ENCODE assay signal across 24 cellular contexts in the genomic region with DNA sequence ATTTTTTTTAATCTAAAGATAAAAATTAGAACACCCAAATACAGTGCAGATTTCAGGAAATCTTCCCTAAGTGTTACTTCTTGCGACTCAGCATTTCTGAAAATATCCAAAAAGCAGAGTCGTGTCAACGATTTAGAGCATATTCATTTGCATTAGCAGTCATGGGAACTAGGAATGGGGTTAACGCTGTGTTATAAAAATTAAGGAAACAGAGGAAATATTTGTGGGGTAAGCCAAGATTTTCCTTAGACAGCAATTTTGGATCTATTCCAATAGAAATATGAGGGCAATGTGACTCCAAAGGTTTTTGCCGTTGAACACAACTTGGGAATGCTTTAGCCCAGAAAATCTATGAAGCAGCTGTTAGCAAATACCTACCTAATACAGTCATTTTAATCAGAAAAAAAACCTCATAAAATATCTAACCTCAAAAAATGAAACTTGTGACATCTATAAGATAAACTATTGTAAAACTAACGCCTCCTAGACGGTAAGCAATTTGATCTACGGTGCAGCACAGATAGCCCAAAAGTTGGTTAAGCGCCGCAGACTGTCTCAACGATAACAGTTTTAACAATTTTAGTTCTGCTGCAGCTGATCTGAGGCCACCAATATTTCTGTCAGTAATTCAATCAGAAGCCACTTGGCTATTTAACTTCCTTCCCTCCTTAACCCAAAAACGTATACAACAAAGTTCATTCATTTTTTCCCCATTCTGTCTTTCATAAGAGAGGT. TPM values are rescaled to one million over a fixed set of nuclear protein-coding genes. Genes with fewer than 3 reads are reported as not detected.
DNase-seq lines count a peak whose midpoint lies in the region; ATAC-seq, FAIRE-seq and TF ChIP-seq lines count a peak whose summit lies in the region.
"Had no signal": no experiment of that assay in that cellular context is flagged by ENCODE, and none has a peak within 500 bp of the region (broad histone marks: within the 10 kb centered on the region; RNA-seq: fewer than 3 reads in every experiment).

No MANE protein-coding gene starts in this region.

- H3K27me3 Mint-ChIP-seq in activated naive CD4-positive, alpha-beta T cell treated with anti-CD3 and anti-CD28 coated beads, Interleukin-2, amount 10 ng/mL, durations not matched to agents 7 days and 5 days, result peaks cover 9% of the 10 kb centered on the region

- CTCF ChIA-PET in K562 (lab: Yijun Ruan, JAX; ENCODE audit: low intra/inter-chr PET ratio), result no interaction called here
- CTCF ChIA-PET in activated naive CD4-positive, alpha-beta T cell treated with anti-CD3 and anti-CD28 coated beads, Interleukin-2, amount 10 ng/mL, durations not matched to agents 7 days and 5 days (lab: Charles Lee), result no interaction called here

- H3K4me3 ChIP-seq in AG10803 (ENCODE audit: low read length) (no peak overlapping the region), OCI-LY3 (ENCODE audit: low read length) (0 out of 2 replicates have a peak overlapping the region, but pooled peaks have one; percentile 21), K562 (no peak overlapping the region), fibroblast of villous mesenchyme (ENCODE audit: low read depth, low read length) (no peak overlapping the region)
- H3K4me3 ChIP-seq: thyroid gland had no signal

- H3K4me1 ChIP-seq in OCI-LY3 (ENCODE audit: low read length), result peaks cover 27% of the 10 kb centered on the region
- H3K4me1 ChIP-seq in K562 (replicated peaks in 1 of 2; ENCODE audit: control insufficient read depth in 2 of 2, insufficient read depth in 2 of 2, low read length in 2 of 2), result peaks cover 10 to 31% of the 10 kb centered on the region in 2 experiments; a peak in 3 of 5 replicates
- H3K4me1 ChIP-seq: parathyroid adenoma, thyroid gland had no signal

- TF ChIP-seq POLR2A in K562 (conservative IDR thresholded peaks at IDR 0.05), result no peak

- intact Hi-C loops in K562 (cut with micrococcal nuclease), result no loop called here

- H3K36me3 ChIP-seq in OCI-LY3 (replicated peaks; ENCODE audit: low read depth, low read length), result no peaks in the 10 kb centered on the region
- H3K36me3 ChIP-seq in K562 (ENCODE audit: control insufficient read depth, insufficient read depth, low read length), result no peaks in the 10 kb centered on the region
- H3K36me3 ChIP-seq: thyroid gland had no signal

- no peak overlapping the region for H3K27ac Mint-ChIP-seq in activated naive CD4-positive, alpha-beta T cell treated with anti-CD3 and anti-CD28 coated beads, Interleukin-2, amount 10 ng/mL, durations not matched to agents 7 days and 5 days
- H3K27ac Mint-ChIP-seq: activated CD4-positive, alpha-beta T cell treated with anti-CD3 and anti-CD28 coated beads, Interleukin-2, amount 10 ng/mL, durations not matched to agents 7 days and 5 days; CD4-positive, alpha-beta memory T cell; H9; natural killer cell; stimulated activated naive B cell treated with anti-CD40 and anti-IgM and Interleukin-4, amounts not matched to agents 10 μg/mL and 1 μg/mL and 100 μg/mL, for 72 hours had no signal

- no peaks in the 10 kb centered on the region for H3K9me3 Mint-ChIP-seq in activated naive CD4-positive, alpha-beta T cell treated with anti-CD3 and anti-CD28 coated beads, Interleukin-2, amount 10 ng/mL, durations not matched to agents 7 days and 5 days
- H3K9me3 Mint-ChIP-seq: activated CD4-positive, alpha-beta T cell treated with anti-CD3 and anti-CD28 coated beads, Interleukin-2, amount 10 ng/mL, durations not matched to agents 7 days and 5 days; H9; natural killer cell; stimulated activated naive B cell treated with anti-CD40 and anti-IgM and Interleukin-4, amounts not matched to agents 10 μg/mL and 1 μg/mL and 100 μg/mL, for 72 hours had no signal

- no peaks in the 10 kb centered on the region for H3K9me3 ChIP-seq in OCI-LY3 (ENCODE audit: insufficient read depth, low read length)
- H3K9me3 ChIP-seq in K562 (replicated peaks; ENCODE audit: control insufficient read depth, insufficient read depth, low read depth, low read length), result no peaks in the 10 kb centered on the region
- H3K9me3 ChIP-seq: thyroid gland had no signal

- H3K27ac ChIP-seq in OCI-LY3 (ENCODE audit: low read length) (no peak overlapping the region), K562 (ENCODE audit: extremely low read depth, low read depth, low read length) (no peak overlapping the region; the same call in 2 of the 3 replicates)
- H3K27ac ChIP-seq: parathyroid adenoma, thyroid gland, VCaP had no signal

- in situ Hi-C loops in K562 (cut with MboI), result no loop called here

- H3K9ac ChIP-seq in OCI-LY3 (ENCODE audit: low read length) (no peak overlapping the region), K562 (ENCODE audit: insufficient read depth in 1 of 2, low read depth in 2 of 2, low read length in 2 of 2) (peak overlapping the region in 1 of 2 experiments; percentile 8; a peak in 1 of 4 replicates)
- H3K9ac ChIP-seq: parathyroid adenoma had no signal

- H3K79me2 ChIP-seq in OCI-LY3 (ENCODE audit: low read length) (no peaks in the 10 kb centered on the region), K562 (ENCODE audit: control insufficient read depth, insufficient read depth, low read length) (peaks cover under 1% of the 10 kb centered on the region; the same call in 1 of the 3 replicates)
- H3K79me2 ChIP-seq: parathyroid adenoma had no signal

- H4K20me1 ChIP-seq in OCI-LY3 (ENCODE audit: insufficient read depth, low read length), result no peaks in the 10 kb centered on the region
- no peaks in the 10 kb centered on the region for H4K20me1 ChIP-seq in K562 (replicated peaks; ENCODE audit: control insufficient read depth, insufficient read depth, low read length)

- WGBS in K562 (ENCODE audit: insufficient coverage, low coverage, missing lambda C conversion rate), result 6% methylated on average over 12 of the region's 12 CpGs

- no peak overlapping the region for H2AFZ ChIP-seq in OCI-LY3 (ENCODE audit: low read depth, low read length)
- peak overlapping the region; percentile 3; the same call in 1 of the 2 replicates for H2AFZ ChIP-seq in K562 (ENCODE audit: low read depth, low read length)
- H2AFZ ChIP-seq: parathyroid adenoma had no signal

- BruUV-seq in K562 (replicated peaks; lab: Mats Ljungman, UMichigan), result no TSS peak

- TF ChIP-seq CTCF in AG10803 (conservative IDR thresholded peaks at IDR 0.05; ENCODE audit: low read length) (no peak), OCI-LY3 (IDR thresholded peaks at IDR 0.05; ENCODE audit: low read depth, low read length) (no peak), K562 (IDR thresholded peaks at IDR 0.05 in 2 of 3, conservative IDR thresholded peaks at IDR 0.05 in 1 of 3; ENCODE audit: insufficient read depth in 2 of 3, low read depth in 1 of 3, low read length in 3 of 3) (no peak), fibroblast of villous mesenchyme (IDR thresholded peaks at IDR 0.05; ENCODE audit: insufficient read depth, low read depth, low read length) (no peak)

- peaks cover 6% of the 10 kb centered on the region for H3K4me1 Mint-ChIP-seq in activated naive CD4-positive, alpha-beta T cell treated with anti-CD3 and anti-CD28 coated beads, Interleukin-2, amount 10 ng/mL, durations not matched to agents 7 days and 5 days

- ATAC-seq in K562, result peak; percentile 77
- no peak for ATAC-seq in GM18909 (IDR thresholded peaks at IDR 0.05; ENCODE audit: poor library complexity, unreplicated experiment)
- ATAC-seq: left colon, natural killer cell had no signal

- no peaks in the 10 kb centered on the region for H3K36me3 Mint-ChIP-seq in activated naive CD4-positive, alpha-beta T cell treated with anti-CD3 and anti-CD28 coated beads, Interleukin-2, amount 10 ng/mL, durations not matched to agents 7 days and 5 days
- H3K36me3 Mint-ChIP-seq: CD4-positive, alpha-beta memory T cell; natural killer cell; stimulated activated naive B cell treated with anti-CD40 and anti-IgM and Interleukin-4, amounts not matched to agents 10 μg/mL and 1 μg/mL and 100 μg/mL, for 72 hours had no signal

- H3K4me2 ChIP-seq in OCI-LY3 (ENCODE audit: low read length), result peak overlapping the region; percentile 52
- H3K4me2 ChIP-seq in K562 (ENCODE audit: insufficient read depth, low read length), result peak overlapping the region; percentile 15; the same call in 1 of the 2 replicates

- no peaks in the 10 kb centered on the region for H3K9me1 ChIP-seq in K562 (ENCODE audit: control insufficient read depth, insufficient read depth, low read length)

- peak; percentile 73 for DNase-seq in AG10803 (ENCODE audit: low read depth)
- DNase-seq in K562 (ENCODE audit: extremely low read depth in 1 of 4, low spot score in 3 of 4), result peak; percentile 37 to 72 (median 48)
- DNase-seq in fibroblast of villous mesenchyme (ENCODE audit: low read depth), result peak; percentile 27
- no peak for DNase-seq in activated naive CD4-positive, alpha-beta T cell treated with anti-CD3 and anti-CD28 coated beads, Interleukin-2, amount 10 ng/mL, durations not matched to agents 7 days and 5 days
- no peak for DNase-seq in NCI-H1092 treated with DMSO at 0.1 percent for 48 hours (lab: John Stamatoyannopoulos, UW)
- DNase-seq in pons (ENCODE audit: low spot score), result no peak
- DNase-seq: activated CD4-positive, alpha-beta T cell treated with anti-CD3 and anti-CD28 coated beads, Interleukin-2, amount 10 ng/mL, durations not matched to agents 7 days and 5 days; activated effector memory CD4-positive, alpha-beta T cell treated with Interleukin-2 at 50 U/mL for 16 hours; caudate nucleus; CD4-positive, alpha-beta memory T cell; H9; left colon; mesendoderm; natural killer cell; NCI-H1436 treated with DMSO at 0.1 percent for 48 hours; NCI-H524; SHP77; stimulated activated naive B cell treated with anti-CD40 and anti-IgM and Interleukin-4, amounts not matched to agents 10 μg/mL and 1 μg/mL and 100 μg/mL, for 72 hours; T-helper 1 cell; thyroid gland had no signal

- TF ChIP-seq EP300 in K562 (IDR thresholded peaks at IDR 0.05; ENCODE audit: low read length), result peak; percentile 83

- H3K4me3 Mint-ChIP-seq in activated naive CD4-positive, alpha-beta T cell treated with anti-CD3 and anti-CD28 coated beads, Interleukin-2, amount 10 ng/mL, durations not matched to agents 7 days and 5 days, result no peak overlapping the region
- H3K4me3 Mint-ChIP-seq: activated CD4-positive, alpha-beta T cell treated with anti-CD3 and anti-CD28 coated beads, Interleukin-2, amount 10 ng/mL, durations not matched to agents 7 days and 5 days; CD4-positive, alpha-beta memory T cell; H9; natural killer cell had no signal

- no peak for TF ChIP-seq RAD21 in K562 (CRISPR knock-in tag; conservative IDR thresholded peaks at IDR 0.05 in 1 of 2, IDR thresholded peaks at IDR 0.05 in 1 of 2)

- H3K27me3 ChIP-seq in OCI-LY3 (ENCODE audit: low read depth, low read length) (0 out of 2 replicates have a peak, but pooled peaks cover 5% of the 10 kb centered on the region), K562 (ENCODE audit: control insufficient read depth in 2 of 2, insufficient read depth in 2 of 2, low read length in 2 of 2) (no peaks in the 10 kb centered on the region)

- POLR2A ChIA-PET in K562 (lab: Yijun Ruan, JAX), result no interaction called here

- peak; percentile 74 for FAIRE-seq in K562 (lab: Jason Lieb, UNC)

RNA-seq across cellular contexts. Expression of a gene that starts 5.8 kb away (rescaled TPM):
- 31.7 and 147 TPM in 2 replicates for total RNA-seq in K562 (2011; cell fraction: chromatin; rRNA removed; ENCODE audit: low replicate concordance)
- total RNA-seq in K562 (2011; cell fraction: nucleolus; rRNA removed), result 23.2 and 28.2 TPM in 2 replicates
- 65.4 and 117 TPM in 2 replicates for total RNA-seq in K562 (2011; cell fraction: nucleoplasm; rRNA removed)
- total RNA-seq in K562 (2014; rRNA removed) (39.0 and 68.7 TPM in 2 replicates), K562 (2014; rRNA removed; fragmentation: Illumina TruSeq; extraction: Trizol) (61.1 and 70.3 TPM in 2 replicates), K562 (2015; rRNA removed; fragmentation: Illumina TruSeq; extraction: Trizol) (50.3 and 55.6 TPM in 2 replicates), K562 (2021) (67.3 and 67.6 TPM in 2 replicates), fibroblast of villous mesenchyme (55.4 and 79.9 TPM in 2 replicates)
- polyA plus RNA-seq in K562 (2011; rRNA removed) (29.3 and 41.8 TPM in 2 replicates), K562 (2014; fragmentation: Illumina TruSeq; extraction: Trizol) (33.1 and 40.2 TPM in 2 replicates), K562 (2014; fragmentation: Nextera tagmentation; extraction: Ambion mirVana) (10 to 100 TPM; 11.9 to 12.1 TPM), K562 (2014; rRNA removed) (23.6 and 27.0 TPM in 2 replicates)
- 6.7 and 16.4 TPM in 2 replicates for polyA plus RNA-seq in K562 (2011; cell fraction: cytosol; rRNA removed)
- polyA plus RNA-seq in K562 (2011; cell fraction: nucleus; rRNA removed), result 32.1 and 43.8 TPM in 2 replicates
- 21.7 and 24.7 TPM in 2 replicates for polyA plus RNA-seq in K562 (2012)
- 66.2 and 72.6 TPM in 2 replicates for polyA minus RNA-seq in K562 (2011; rRNA and poly(A)+ RNA removed)
- polyA minus RNA-seq in K562 (2011; cell fraction: cytosol; rRNA and poly(A)+ RNA removed), result 32.9 and 52.5 TPM in 2 replicates
- 38.0 and 60.2 TPM in 2 replicates for polyA minus RNA-seq in K562 (2011; cell fraction: nucleus; rRNA and poly(A)+ RNA removed)

Comparison
In these comparisons a context has a peak if more than half of its experiments do, and no peak if none do; other contexts are left out.
1. DNase-seq: peak in AG10803 (single experiment), K562 (4 of 4) and fibroblast of villous mesenchyme (single experiment); none in activated naive CD4-positive, alpha-beta T cell treated with anti-CD3 and anti-CD28 coated beads, Interleukin-2, amount 10 ng/mL, durations not matched to agents 7 days and 5 days (single experiment), NCI-H1092 treated with DMSO at 0.1 percent for 48 hours (single experiment) and pons (single experiment).